9 cellular contexts compared by ENCODE assay signal in the genomic region with DNA sequence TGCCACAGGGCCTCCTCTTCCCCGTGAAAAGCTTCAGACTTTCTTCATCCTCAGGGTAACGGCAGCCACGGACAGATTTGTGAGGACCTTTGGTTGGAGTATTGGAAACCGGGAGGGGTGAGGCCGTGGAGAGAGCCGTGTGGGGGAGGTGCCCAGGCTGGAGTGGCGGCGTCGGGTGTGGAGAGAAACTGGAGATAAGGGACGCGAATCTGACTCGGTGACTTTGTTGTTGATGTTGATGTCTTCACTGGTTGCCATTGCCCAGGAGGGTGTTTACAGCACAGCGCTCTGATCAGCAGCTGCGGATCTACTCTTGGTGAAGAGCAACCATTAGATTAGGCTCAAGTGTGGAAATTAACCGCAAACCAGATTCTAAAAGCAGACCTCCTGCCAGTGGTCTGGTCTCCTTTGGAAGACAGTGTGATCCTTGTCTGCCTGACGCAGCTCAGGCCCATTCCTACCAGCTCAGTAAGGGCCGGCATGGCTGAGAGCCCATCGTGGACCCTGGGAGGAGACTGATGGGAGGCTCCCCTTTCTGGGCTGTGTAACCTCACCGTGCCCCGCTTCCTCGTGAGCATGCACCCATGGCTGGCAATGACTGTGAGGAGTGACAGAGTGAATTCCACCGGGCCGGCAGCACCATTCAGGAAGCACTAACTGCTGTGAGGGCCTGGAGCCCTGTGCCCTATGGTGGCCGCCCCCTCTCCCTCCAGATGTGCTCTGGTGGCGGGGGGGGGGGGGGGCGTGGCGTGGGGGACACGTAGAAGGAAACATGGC.
DNase-seq lines count a peak whose midpoint lies in the region; ATAC-seq and TF ChIP-seq lines count a peak whose summit lies in the region.
"Had no signal": no experiment of that assay in that cellular context is flagged by ENCODE, and none has a peak within 500 bp of the region (broad histone marks: within the 10 kb centered on the region; RNA-seq: fewer than 3 reads in every experiment).

No MANE protein-coding gene starts in this region.

- DNase-seq in NCI-H1417 (lab: John Stamatoyannopoulos, UW) (peak in 2 of 3 experiments; percentile 7 to 42), NCI-H1417 treated with DMSO at 0.1 percent for 48 hours (lab: John Stamatoyannopoulos, UW) (no peak), body of pancreas (peak in 3 of 4 donors; percentile 33 to 52 (median 48)), left lobe of liver (ENCODE audit: low spot score) (no peak), suprapubic skin (ENCODE audit: low spot score in 2 of 2) (peak; percentile 71 to 76), NCI-H187 treated with DMSO at 0.1 percent for 48 hours (lab: John Stamatoyannopoulos, UW) (no peak), NCI-H1930 (lab: John Stamatoyannopoulos, UW) (no peak)

- H3K36me3 ChIP-seq in body of pancreas (replicated peaks in 1 of 2; ENCODE audit: insufficient read depth in 1 of 2, low read depth in 2 of 2) (no peaks in the 10 kb centered on the region), suprapubic skin (no peaks in the 10 kb centered on the region)

- H3K4me1 ChIP-seq in body of pancreas: peaks cover 28% of the 10 kb centered on the region
- H3K4me1 ChIP-seq in suprapubic skin: peaks cover 67% of the 10 kb centered on the region

- H3K9me3 ChIP-seq in body of pancreas (no peaks in the 10 kb centered on the region), suprapubic skin (no peaks in the 10 kb centered on the region)

- H3K27me3 ChIP-seq in body of pancreas (no peaks in the 10 kb centered on the region), suprapubic skin (no peaks in the 10 kb centered on the region)

- ATAC-seq in body of pancreas (peak; percentile 15), left lobe of liver (peak; percentile 8), GM19395 (IDR thresholded peaks at IDR 0.05; ENCODE audit: unreplicated experiment) (no peak)

- TF ChIP-seq CTCF in body of pancreas (IDR thresholded peaks at IDR 0.05) (no peak), suprapubic skin (IDR thresholded peaks at IDR 0.05) (no peak)

- TF ChIP-seq POLR2A in body of pancreas (IDR thresholded peaks at IDR 0.05) (no peak), suprapubic skin (IDR thresholded peaks at IDR 0.05) (no peak)

- 52 to 71% methylated on average over 20 to 28 of the region's 28 CpGs for WGBS in body of pancreas, 2 donors
- 41% methylated on average over 23 of the region's 28 CpGs for WGBS in suprapubic skin

- peak overlapping the region in 3 of 4 donors; percentile 6 to 61 (median 47) for H3K27ac ChIP-seq in body of pancreas
- peak overlapping the region; percentile 32 for H3K27ac ChIP-seq in suprapubic skin
- H3K27ac ChIP-seq: epithelial cell of prostate had no signal

- H3K4me3 ChIP-seq in body of pancreas (no peak overlapping the region), suprapubic skin (no peak overlapping the region)

- TF ChIP-seq EP300 in suprapubic skin (IDR thresholded peaks at IDR 0.05): no peak

- intact Hi-C loops in body of pancreas (cut with DNase I): no loop called here

Comparison
In these comparisons a context has a peak if more than half of its experiments do, and no peak if none do; other contexts are left out.
1. DNase-seq: peak in NCI-H1417 (2 of 3), body of pancreas (3 of 4) and suprapubic skin (2 of 2); none in NCI-H1417 treated with DMSO at 0.1 percent for 48 hours (single experiment), left lobe of liver (single experiment), NCI-H187 treated with DMSO at 0.1 percent for 48 hours (single experiment) and NCI-H1930 (0 of 2).